Comparison of ENCODE assay signal across 18 cellular contexts in the genomic region with DNA sequence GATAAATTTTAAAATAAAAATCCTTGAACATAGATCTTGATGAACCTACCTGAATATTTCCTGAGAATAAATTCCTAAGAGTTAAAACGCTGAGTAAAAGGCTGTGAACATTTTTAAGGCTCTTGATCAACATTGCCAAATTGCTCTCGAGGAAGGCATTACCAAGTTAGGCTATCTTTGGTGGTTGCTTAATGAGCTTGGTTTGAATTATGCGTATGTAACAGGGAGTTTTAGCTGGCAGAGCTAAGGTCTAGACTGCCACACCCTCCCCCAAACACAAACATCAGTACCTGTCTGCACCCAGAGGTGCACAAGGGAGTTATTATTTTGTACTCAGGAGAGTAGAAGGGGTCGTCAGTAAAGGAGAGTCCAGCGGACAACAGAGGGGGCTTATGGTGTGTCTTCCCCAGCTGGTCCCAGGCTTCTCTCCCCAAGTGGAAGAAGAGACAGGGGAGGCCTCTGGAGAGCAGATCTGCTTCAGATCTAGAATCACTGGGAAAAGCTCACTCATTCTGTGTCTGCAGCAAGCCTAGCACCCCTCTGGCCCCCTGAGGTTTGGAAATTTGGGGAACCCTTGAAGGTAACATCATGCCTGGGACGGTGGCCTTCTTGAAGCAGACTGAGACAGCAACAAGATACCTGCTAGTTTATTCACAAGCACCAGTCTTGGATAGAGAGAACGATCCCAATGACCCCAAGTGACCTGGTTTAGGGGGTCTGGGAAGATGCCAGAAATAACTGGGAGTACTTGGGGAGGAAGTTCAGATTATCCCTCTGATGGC.
DNase-seq lines count a peak whose midpoint lies in the region; ATAC-seq and TF ChIP-seq lines count a peak whose summit lies in the region.
"Had no signal": no experiment of that assay in that cellular context is flagged by ENCODE, and none has a peak within 500 bp of the region (broad histone marks: within the 10 kb centered on the region; RNA-seq: fewer than 3 reads in every experiment).

No MANE protein-coding gene starts in this region.

- POLR2A ChIA-PET in CD8-positive, alpha-beta T cell (lab: Charles Lee), result interaction anchor here (1.5 kb wide), 1 partner anchor 197 kb away, joined by 3 read pairs; a partner anchor contains a TSS
- POLR2A ChIA-PET in T-cell (lab: Charles Lee), result interaction anchor here in 1 of 2 donors (1.4 kb wide), 1 partner anchor 197 kb away, joined by 5 read pairs; a partner anchor contains a TSS

- H3K27me3 Mint-ChIP-seq in activated CD4-positive, alpha-beta T cell treated with anti-CD3 and anti-CD28 coated beads, Interleukin-2, amount 10 ng/mL, durations not matched to agents 24 days and 14 days, result no peaks in the 10 kb centered on the region
- no peaks in the 10 kb centered on the region for H3K27me3 Mint-ChIP-seq in CD8-positive, alpha-beta T cell (ENCODE audit: low read depth)
- H3K27me3 Mint-ChIP-seq in T-cell (peaks cover 0 to 3% of the 10 kb centered on the region in 2 donors), immature natural killer cell (ENCODE audit: low read depth in 3 of 3) (peaks cover 1 to 20% (median 9%) of the 10 kb centered on the region in 3 donors), osteocyte (ENCODE audit: unreplicated experiment) (peaks cover 13% of the 10 kb centered on the region)

- WGBS in psoas muscle, 3 donors, result 76 to 80% (median 78%) methylated on average over 7 of the region's 7 CpGs

- H3K4me1 ChIP-seq in CD8-positive, alpha-beta T cell (ENCODE audit: insufficient read depth, low read length), result peaks cover 39% of the 10 kb centered on the region
- no peaks in the 10 kb centered on the region for H3K4me1 ChIP-seq in psoas muscle
- H3K4me1 ChIP-seq: SJCRH30 had no signal

- no peak overlapping the region for H3K27ac ChIP-seq in CD8-positive, alpha-beta T cell (ENCODE audit: low read depth, low read length)
- no peak overlapping the region for H3K27ac ChIP-seq in psoas muscle
- H3K27ac ChIP-seq: RWPE1, SJCRH30 had no signal

- H3K36me3 Mint-ChIP-seq in activated CD4-positive, alpha-beta T cell treated with anti-CD3 and anti-CD28 coated beads, Interleukin-2, amount 10 ng/mL, durations not matched to agents 24 days and 14 days (ENCODE audit: low read depth), result peaks cover 1% of the 10 kb centered on the region
- no peaks in the 10 kb centered on the region for H3K36me3 Mint-ChIP-seq in CD8-positive, alpha-beta T cell
- H3K36me3 Mint-ChIP-seq in T-cell, result no peaks in the 10 kb centered on the region
- H3K36me3 Mint-ChIP-seq in immature natural killer cell, result peaks cover 0 to 6% (median 5%) of the 10 kb centered on the region in 3 donors
- no peaks in the 10 kb centered on the region for H3K36me3 Mint-ChIP-seq in osteocyte (ENCODE audit: unreplicated experiment)

- no peak for TF ChIP-seq CTCF in CD8-positive, alpha-beta T cell (IDR thresholded peaks at IDR 0.05)
- TF ChIP-seq CTCF in osteocyte (IDR thresholded peaks at IDR 0.05), result no peak
- no peak for TF ChIP-seq CTCF in psoas muscle (IDR thresholded peaks at IDR 0.05)

- no peaks in the 10 kb centered on the region for H3K9me3 ChIP-seq in CD8-positive, alpha-beta T cell (ENCODE audit: low read length)
- no peaks in the 10 kb centered on the region for H3K9me3 ChIP-seq in psoas muscle
- H3K9me3 ChIP-seq: SJCRH30 had no signal

- H3K4me1 Mint-ChIP-seq in activated CD4-positive, alpha-beta T cell treated with anti-CD3 and anti-CD28 coated beads, Interleukin-2, amount 10 ng/mL, durations not matched to agents 24 days and 14 days, result peaks cover 75% of the 10 kb centered on the region
- peaks cover 67% of the 10 kb centered on the region for H3K4me1 Mint-ChIP-seq in CD8-positive, alpha-beta T cell (ENCODE audit: low read depth)
- H3K4me1 Mint-ChIP-seq in T-cell (peaks cover 58 to 87% (median 77%) of the 10 kb centered on the region in 3 donors), immature natural killer cell (peaks cover 94 to 100% of the 10 kb centered on the region in 2 donors), osteocyte (ENCODE audit: unreplicated experiment) (no peaks in the 10 kb centered on the region)

- CTCF ChIA-PET in CD8-positive, alpha-beta T cell (lab: Charles Lee), result interaction anchor here (1.1 kb wide), 1 partner anchor 8 kb away, joined by 3 read pairs; no protein-coding TSS in a partner anchor
- CTCF ChIA-PET in T-cell (lab: Charles Lee), result interaction anchor here in 1 of 2 donors (0.6 to 1.1 kb wide), 2 partner anchors 59 to 60 kb away, joined by 3 to 4 read pairs; no protein-coding TSS in a partner anchor

- H3K9me3 Mint-ChIP-seq in activated CD4-positive, alpha-beta T cell treated with anti-CD3 and anti-CD28 coated beads, Interleukin-2, amount 10 ng/mL, durations not matched to agents 24 days and 14 days, result peaks cover 12% of the 10 kb centered on the region
- H3K9me3 Mint-ChIP-seq in CD8-positive, alpha-beta T cell, result no peaks in the 10 kb centered on the region
- H3K9me3 Mint-ChIP-seq in T-cell, result no peaks in the 10 kb centered on the region
- no peaks in the 10 kb centered on the region for H3K9me3 Mint-ChIP-seq in immature natural killer cell
- H3K9me3 Mint-ChIP-seq in osteocyte (ENCODE audit: unreplicated experiment), result no peaks in the 10 kb centered on the region
- H3K9me3 Mint-ChIP-seq: CD14-positive monocyte, HFFc6 had no signal

- H3K4me3 ChIP-seq in CD8-positive, alpha-beta T cell (ENCODE audit: low read depth, low read length), result no peak overlapping the region
- no peak overlapping the region for H3K4me3 ChIP-seq in psoas muscle
- H3K4me3 ChIP-seq: K562, SJCRH30 had no signal

- H3K36me3 ChIP-seq in CD8-positive, alpha-beta T cell (ENCODE audit: insufficient read depth, low read length), result no peaks in the 10 kb centered on the region
- no peaks in the 10 kb centered on the region for H3K36me3 ChIP-seq in psoas muscle (ENCODE audit: insufficient read depth in 1 of 2, low read depth in 1 of 2)
- H3K36me3 ChIP-seq: SJCRH30 had no signal

- H3K4me3 Mint-ChIP-seq in activated CD4-positive, alpha-beta T cell treated with anti-CD3 and anti-CD28 coated beads, Interleukin-2, amount 10 ng/mL, durations not matched to agents 24 days and 14 days, result no peak overlapping the region
- no peak overlapping the region for H3K4me3 Mint-ChIP-seq in CD8-positive, alpha-beta T cell
- no peak overlapping the region for H3K4me3 Mint-ChIP-seq in T-cell
- peak overlapping the region; percentile 16 to 84 (median 72) for H3K4me3 Mint-ChIP-seq in immature natural killer cell
- no peak overlapping the region for H3K4me3 Mint-ChIP-seq in osteocyte (ENCODE audit: unreplicated experiment)
- H3K4me3 Mint-ChIP-seq: CD14-positive monocyte, HFFc6 had no signal

- H3K27ac Mint-ChIP-seq in activated CD4-positive, alpha-beta T cell treated with anti-CD3 and anti-CD28 coated beads, Interleukin-2, amount 10 ng/mL, durations not matched to agents 24 days and 14 days, result peak overlapping the region; percentile 12
- H3K27ac Mint-ChIP-seq in CD8-positive, alpha-beta T cell, result peak overlapping the region; percentile 80
- H3K27ac Mint-ChIP-seq in T-cell (peak overlapping the region; percentile 44 to 78), immature natural killer cell (peak overlapping the region; percentile 97 to 100 (median 98)), osteocyte (ENCODE audit: unreplicated experiment) (no peak overlapping the region)
- H3K27ac Mint-ChIP-seq: HFFc6 had no signal

- H3K27me3 ChIP-seq in CD8-positive, alpha-beta T cell (ENCODE audit: insufficient read depth, low read length), result no peaks in the 10 kb centered on the region
- peaks cover 0 to 2% (median 0%) of the 10 kb centered on the region in 3 donors for H3K27me3 ChIP-seq in psoas muscle (ENCODE audit: insufficient read depth in 3 of 3, low read length in 2 of 3)

- intact Hi-C loops in activated CD4-positive, alpha-beta T cell treated with anti-CD3 and anti-CD28 coated beads, Interleukin-2, amount 10 ng/mL, durations not matched to agents 24 days and 14 days (cut with micrococcal nuclease), result loop anchor here (5.0 kb wide), 2 partner anchors 103 to 123 kb away; no protein-coding TSS in a partner anchor
- intact Hi-C loops in CD8-positive, alpha-beta T cell (cut with DNase I, micrococcal nuclease), result no loop called here
- intact Hi-C loops in psoas muscle (cut with DNase I), result no loop called here

- ATAC-seq in CD8-positive, alpha-beta T cell, result no peak
- ATAC-seq in T-cell (replicated peaks in 1 of 4), result no peak
- no peak for ATAC-seq in psoas muscle
- ATAC-seq: K562 had no signal

- no peak for DNase-seq in activated CD4-positive, alpha-beta T cell treated with anti-CD3 and anti-CD28 coated beads, Interleukin-2, amount 10 ng/mL, durations not matched to agents 24 days and 14 days
- no peak for DNase-seq in activated CD4-positive, alpha-beta T cell treated with anti-CD3 and anti-CD28 coated beads for 1 hour
- no peak for DNase-seq in CD8-positive, alpha-beta T cell
- no peak for DNase-seq in T-cell
- no peak for DNase-seq in immature natural killer cell
- no peak for DNase-seq in osteocyte (ENCODE audit: extremely low spot score, unreplicated experiment)
- no peak for DNase-seq in NCI-H2171 (lab: John Stamatoyannopoulos, UW)
- DNase-seq in psoas muscle, result no peak
- DNase-seq: DND-41, HFFc6, NCI-H1092 treated with DMSO at 0.1 percent for 48 hours, NCI-H1694 treated with DMSO at 0.1 percent for 48 hours, NCI-H82, OCI-M1, SJCRH30 had no signal

Comparison
In these comparisons a context has a peak if more than half of its experiments do, and no peak if none do; other contexts are left out.
1. H3K4me3 Mint-ChIP-seq: peak in immature natural killer cell (5 of 5); none in activated CD4-positive, alpha-beta T cell treated with anti-CD3 and anti-CD28 coated beads, Interleukin-2, amount 10 ng/mL, durations not matched to agents 24 days and 14 days (single experiment), CD8-positive, alpha-beta T cell (single experiment), T-cell (0 of 3) and osteocyte (single experiment).